11 cellular contexts compared by ENCODE assay signal in the genomic region with DNA sequence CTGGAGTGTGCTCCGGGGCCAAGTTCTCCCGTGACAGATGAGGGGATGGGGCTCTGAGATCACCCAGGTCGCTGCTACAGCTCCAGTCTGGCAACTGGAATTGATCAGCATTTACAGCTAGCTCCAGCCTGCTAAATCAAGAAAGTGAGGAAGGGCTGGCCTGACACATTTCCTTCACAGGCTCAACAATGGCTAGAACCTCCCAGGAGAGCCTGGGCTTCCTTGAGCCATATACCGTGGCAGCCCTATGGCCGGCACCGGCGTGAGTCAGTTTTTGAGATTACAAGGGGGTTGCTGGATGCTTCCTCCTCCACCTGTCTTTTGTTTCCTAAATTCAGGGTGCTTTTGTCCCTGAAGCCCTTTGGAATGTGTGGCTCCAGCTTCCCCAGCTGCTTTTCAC.
DNase-seq lines count a peak whose midpoint lies in the region; ATAC-seq, FAIRE-seq and TF ChIP-seq lines count a peak whose summit lies in the region.
"Had no signal": no experiment of that assay in that cellular context is flagged by ENCODE, and none has a peak within 500 bp of the region (broad histone marks: within the 10 kb centered on the region; RNA-seq: fewer than 3 reads in every experiment).

No MANE protein-coding gene starts in this region.

- 30 to 63% (median 54%) methylated on average over 7 of the region's 7 CpGs for WGBS in small intestine, 3 donors
- WGBS in trophoblast cell (ENCODE audit: extremely low coverage, insufficient coverage, insufficient read length): no CpG with 5 or more reads among the region's 7 CpGs

- no peak overlapping the region for H2BK12ac ChIP-seq in trophoblast cell (ENCODE audit: low read length)

- no peaks in the 10 kb centered on the region for H3K79me2 ChIP-seq in GM23338 (replicated peaks; ENCODE audit: insufficient read depth)
- H3K79me2 ChIP-seq in trophoblast cell (ENCODE audit: control insufficient read depth, insufficient read depth, low read length, poor library complexity): no peaks in the 10 kb centered on the region
- H3K79me2 ChIP-seq in neural progenitor cell (ENCODE audit: low read depth): no peaks in the 10 kb centered on the region

- TF ChIP-seq CTCF in GM23338 (conservative IDR thresholded peaks at IDR 0.05; ENCODE audit: low read depth in 2 of 2) (no peak), neural progenitor cell (IDR thresholded peaks at IDR 0.05) (no peak)

- no peak overlapping the region for H3K18ac ChIP-seq in trophoblast cell (ENCODE audit: low read length)

- H3K27ac Mint-ChIP-seq in GM23338: no peak overlapping the region
- no peak overlapping the region for H3K27ac Mint-ChIP-seq in activated naive CD4-positive, alpha-beta T cell treated with anti-CD3 and anti-CD28 coated beads for 36 hours
- no peak overlapping the region for H3K27ac Mint-ChIP-seq in neural progenitor cell

- H3K27me3 ChIP-seq in GM23338 (ENCODE audit: insufficient read depth) (peaks cover 9% of the 10 kb centered on the region; the same call in 1 of the 2 replicates), small intestine (ENCODE audit: control insufficient read depth in 2 of 2, insufficient read depth in 2 of 2, low read length in 2 of 2) (no peaks in the 10 kb centered on the region), trophoblast cell (ENCODE audit: insufficient read depth, low read length) (no peaks in the 10 kb centered on the region), neural progenitor cell (peaks cover 24% of the 10 kb centered on the region)

- intact Hi-C loops in activated naive CD4-positive, alpha-beta T cell treated with anti-CD3 and anti-CD28 coated beads for 36 hours (cut with micrococcal nuclease): loop anchor here (2.0 to 5.0 kb wide), 2 partner anchors 79 to 143 kb away; no protein-coding TSS in a partner anchor

- H3K14ac ChIP-seq in trophoblast cell (ENCODE audit: low read length): no peak overlapping the region

- H4K91ac ChIP-seq in trophoblast cell (ENCODE audit: low read depth, low read length): no peak overlapping the region

- H3K9me2 ChIP-seq in GM23338 (ENCODE audit: insufficient read depth): no peaks in the 10 kb centered on the region; the same call in 1 of the 2 replicates

- no peaks in the 10 kb centered on the region for H3K36me3 ChIP-seq in GM23338 (ENCODE audit: insufficient read depth)
- H3K36me3 ChIP-seq in small intestine (ENCODE audit: control insufficient read depth in 2 of 2, insufficient read depth in 2 of 2, low read length in 2 of 2): no peaks in the 10 kb centered on the region
- H3K36me3 ChIP-seq in trophoblast cell (ENCODE audit: control insufficient read depth in 1 of 2, insufficient read depth in 2 of 2, low read length in 2 of 2): no peaks in the 10 kb centered on the region
- no peaks in the 10 kb centered on the region for H3K36me3 ChIP-seq in neural progenitor cell

- H3K4me2 ChIP-seq in GM23338 (no peak overlapping the region), trophoblast cell (ENCODE audit: low read length) (no peak overlapping the region), neural progenitor cell (no peak overlapping the region)

- H3K23ac ChIP-seq in trophoblast cell (ENCODE audit: low read length): no peak overlapping the region

- H3K27ac ChIP-seq in GM23338 (ENCODE audit: low read depth) (no peak overlapping the region), caudate nucleus (ENCODE audit: low read depth, low read length) (peak overlapping the region; percentile 55), small intestine (ENCODE audit: low read depth in 1 of 2, low read length in 1 of 2) (peak overlapping the region; percentile 72 to 97), trophoblast cell (ENCODE audit: low read depth, low read length) (no peak overlapping the region), neural progenitor cell (no peak overlapping the region)

- no peak overlapping the region for H4K12ac ChIP-seq in trophoblast cell (ENCODE audit: low read depth, low read length)

- H3K9me3 ChIP-seq in small intestine (ENCODE audit: control insufficient read depth, low read depth) (no peaks in the 10 kb centered on the region), trophoblast cell (ENCODE audit: insufficient read depth, low read depth, low read length) (peaks cover 3% of the 10 kb centered on the region), neural progenitor cell (ENCODE audit: low read depth) (no peaks in the 10 kb centered on the region)

- no peak overlapping the region for H2BK5ac ChIP-seq in trophoblast cell (ENCODE audit: low read depth, low read length, poor library complexity)

- H3F3A ChIP-seq in GM23338 (replicated peaks; ENCODE audit: low read depth) (peaks cover 9% of the 10 kb centered on the region), neural progenitor cell (ENCODE audit: low read depth) (peaks cover 23% of the 10 kb centered on the region)

- H3K9ac ChIP-seq in trophoblast cell (ENCODE audit: low read length) (no peak overlapping the region), neural progenitor cell (no peak overlapping the region)

- H2AK5ac ChIP-seq in trophoblast cell (ENCODE audit: low read length): no peak overlapping the region

- H3K27me3 Mint-ChIP-seq in GM23338 (ENCODE audit: insufficient read depth, low read depth, poor library complexity) (peaks cover 7% of the 10 kb centered on the region), neural progenitor cell (ENCODE audit: insufficient read depth, low read depth) (peaks cover 4% of the 10 kb centered on the region)
- H3K27me3 Mint-ChIP-seq in activated naive CD4-positive, alpha-beta T cell treated with anti-CD3 and anti-CD28 coated beads for 36 hours (ENCODE audit: low read depth): no peaks in the 10 kb centered on the region

- H4K20me1 ChIP-seq in GM23338 (replicated peaks; ENCODE audit: insufficient read depth) (no peaks in the 10 kb centered on the region), neural progenitor cell (ENCODE audit: low read depth) (no peaks in the 10 kb centered on the region)

- H4K8ac ChIP-seq in trophoblast cell (ENCODE audit: low read depth, low read length): no peak overlapping the region

- H3K4me1 ChIP-seq in GM23338 (ENCODE audit: insufficient read depth): peaks cover 14% of the 10 kb centered on the region
- H3K4me1 ChIP-seq in small intestine (ENCODE audit: control insufficient read depth in 2 of 2, insufficient read depth in 1 of 2, low read depth in 1 of 2, low read length in 1 of 2): peaks cover 6 to 16% of the 10 kb centered on the region in 2 donors
- H3K4me1 ChIP-seq in trophoblast cell (ENCODE audit: control insufficient read depth in 1 of 2, insufficient read depth in 2 of 2, low read length in 2 of 2): peaks cover 17 to 24% of the 10 kb centered on the region in 2 experiments
- peaks cover 6% of the 10 kb centered on the region for H3K4me1 ChIP-seq in neural progenitor cell

- H2AFZ ChIP-seq in GM23338: peak overlapping the region; percentile 47
- no peak overlapping the region for H2AFZ ChIP-seq in trophoblast cell (ENCODE audit: insufficient read depth, low read length, poor library complexity)
- no peak overlapping the region for H2AFZ ChIP-seq in neural progenitor cell (replicated peaks)

- H3K4me3 ChIP-seq in GM23338: no peak overlapping the region
- no peak overlapping the region for H3K4me3 ChIP-seq in small intestine (ENCODE audit: low read depth in 1 of 2, low read length in 2 of 2)
- H3K4me3 ChIP-seq in trophoblast cell (ENCODE audit: low read depth, low read length): no peak overlapping the region
- no peak overlapping the region for H3K4me3 ChIP-seq in neural progenitor cell

- no peak overlapping the region for H2BK120ac ChIP-seq in trophoblast cell (ENCODE audit: insufficient read depth, low read length, poor library complexity)

- no peak overlapping the region for H3K4ac ChIP-seq in trophoblast cell (ENCODE audit: low read depth, low read length)

- CTCF ChIA-PET in activated naive CD4-positive, alpha-beta T cell treated with anti-CD3 and anti-CD28 coated beads for 36 hours (lab: Charles Lee): no interaction called here

- no peaks in the 10 kb centered on the region for H3K79me1 ChIP-seq in trophoblast cell (ENCODE audit: low read length)

- H3K4me3 Mint-ChIP-seq in GM23338: no peak overlapping the region
- H3K4me3 Mint-ChIP-seq in activated naive CD4-positive, alpha-beta T cell treated with anti-CD3 and anti-CD28 coated beads for 36 hours: no peak overlapping the region
- no peak overlapping the region for H3K4me3 Mint-ChIP-seq in neural progenitor cell

- no peak for FAIRE-seq in small intestine (lab: Jason Lieb, UNC)

- H3K4me1 Mint-ChIP-seq in GM23338 (peaks cover 15% of the 10 kb centered on the region), neural progenitor cell (peaks cover 16% of the 10 kb centered on the region)
- peaks cover 7% of the 10 kb centered on the region for H3K4me1 Mint-ChIP-seq in activated naive CD4-positive, alpha-beta T cell treated with anti-CD3 and anti-CD28 coated beads for 36 hours (ENCODE audit: low read depth)

- DNase-seq in GM23338 (ENCODE audit: low spot score): no peak
- no peak for DNase-seq in caudate nucleus (lab: John Stamatoyannopoulos, UW)
- DNase-seq in kidney tubule cell (ENCODE audit: low spot score): peak; percentile 4
- no peak for DNase-seq in small intestine
- no peak for DNase-seq in activated naive CD4-positive, alpha-beta T cell treated with anti-CD3 and anti-CD28 coated beads for 36 hours
- DNase-seq in trophoblast cell: no peak
- DNase-seq in neural progenitor cell (ENCODE audit: low spot score): no peak
- DNase-seq: activated CD4-positive, alpha-beta T cell treated with anti-CD3 and anti-CD28 coated beads, Interleukin-2, amount 50 U/mL, for 48 hours; NCI-H146 had no signal

- ATAC-seq in GM23338: no peak; the same call in 2 of the 3 replicates
- ATAC-seq in HG02973 (IDR thresholded peaks at IDR 0.05; ENCODE audit: unreplicated experiment): no peak
- ATAC-seq: SK-N-SH treated with all-trans-retinoic acid at 6 μM for 48 hours had no signal

- H3K9me3 Mint-ChIP-seq in GM23338 (no peaks in the 10 kb centered on the region; the same call in 2 of the 3 replicates), neural progenitor cell (no peaks in the 10 kb centered on the region)
- no peaks in the 10 kb centered on the region for H3K9me3 Mint-ChIP-seq in activated naive CD4-positive, alpha-beta T cell treated with anti-CD3 and anti-CD28 coated beads for 36 hours

- peaks cover 3% of the 10 kb centered on the region; the same call in 1 of the 3 replicates for H3K36me3 Mint-ChIP-seq in GM23338 (ENCODE audit: low read depth)
- no peaks in the 10 kb centered on the region for H3K36me3 Mint-ChIP-seq in activated naive CD4-positive, alpha-beta T cell treated with anti-CD3 and anti-CD28 coated beads for 36 hours (ENCODE audit: low read depth)
- H3K36me3 Mint-ChIP-seq in neural progenitor cell: no peaks in the 10 kb centered on the region

TF ChIP-seq in GM23338, 12 proteins besides CTCF, POLR2A, EP300 and RAD21 (continues in another document):
- TF ChIP-seq ZNF331 (CRISPR knock-in tag; IDR thresholded peaks at IDR 0.05; ENCODE audit: low read depth) (no peak), POLR2AphosphoS5 (IDR thresholded peaks at IDR 0.05; ENCODE audit: low read depth) (no peak)

Comparison
In these comparisons a context has a peak if more than half of its experiments do, and no peak if none do; other contexts are left out.
1. H3K27ac ChIP-seq: peak in caudate nucleus (single experiment) and small intestine (2 of 2); none in GM23338 (single experiment), trophoblast cell (single experiment) and neural progenitor cell (single experiment).